13 cellular contexts compared by ENCODE assay signal in genomic region chr13:27257648-27258253, GRCh38. TPM values are rescaled to one million over a fixed set of nuclear protein-coding genes. Genes with fewer than 3 reads are reported as not detected.
DNase-seq lines count a peak whose midpoint lies in the region; ATAC-seq and TF ChIP-seq lines count a peak whose summit lies in the region.
"Had no signal": no experiment of that assay in that cellular context is flagged by ENCODE, and none has a peak within 500 bp of the region (broad histone marks: within the 10 kb centered on the region; RNA-seq: fewer than 3 reads in every experiment).

No MANE protein-coding gene starts in this region.

- CTCF ChIA-PET in activated CD8-positive, alpha-beta T cell treated with anti-CD3 and anti-CD28 coated beads for 36 hours (lab: Charles Lee) = interaction anchor here (1.7 to 5.9 kb wide), 2 partner anchors 10 to 14 kb away, joined by 7 to 30 read pairs; partner anchors contain the start of gene RASL11A
- CTCF ChIA-PET in activated CD8-positive, alpha-beta T cell treated with anti-CD3 and anti-CD28 coated beads, Interleukin-2, amount 10 ng/mL, durations not matched to agents 7 days and 5 days (lab: Charles Lee) = interaction anchor here (1.1 to 1.9 kb wide), 3 partner anchors 12 to 17 kb away, joined by 3 to 7 read pairs (median 4); partner anchors contain the start of gene RASL11A
- CTCF ChIA-PET in activated B cell treated with CpG ODN at 0.5 μM for 24 hours (lab: Charles Lee) = no interaction called here

- POLR2A ChIA-PET in activated CD8-positive, alpha-beta T cell treated with anti-CD3 and anti-CD28 coated beads for 36 hours (lab: Charles Lee) = interaction anchor here (0.5 to 8.3 kb wide), 9 partner anchors 9 to 314 kb away, joined by 3 to 93 read pairs (median 3); partner anchors contain the start of gene RASL11A
- POLR2A ChIA-PET in activated CD8-positive, alpha-beta T cell treated with anti-CD3 and anti-CD28 coated beads, Interleukin-2, amount 10 ng/mL, durations not matched to agents 7 days and 5 days (lab: Charles Lee) = interaction anchor here (0.9 to 1.1 kb wide), 2 partner anchors 87 to 1972 kb away, joined by 4 read pairs; no protein-coding TSS in a partner anchor
- POLR2A ChIA-PET in activated B cell treated with CpG ODN at 0.5 μM for 24 hours (lab: Charles Lee) = interaction anchor here (1.3 kb wide), 1 partner anchor 13 kb away, joined by 3 read pairs; the partner anchor contains the start of gene RASL11A
- POLR2A ChIA-PET in naive thymus-derived CD8-positive, alpha-beta T cell (lab: Charles Lee) = interaction anchor here (1.0 kb wide), 1 partner anchor 9 kb away, joined by 3 read pairs; no protein-coding TSS in a partner anchor

- H3K4me1 Mint-ChIP-seq in activated CD8-positive, alpha-beta T cell treated with anti-CD3 and anti-CD28 coated beads for 36 hours (ENCODE audit: low read depth) = peaks cover 77% of the 10 kb centered on the region
- H3K4me1 Mint-ChIP-seq in activated CD8-positive, alpha-beta T cell treated with anti-CD3 and anti-CD28 coated beads, Interleukin-2, amount 10 ng/mL, durations not matched to agents 7 days and 5 days (ENCODE audit: low read depth) = peaks cover 73% of the 10 kb centered on the region
- H3K4me1 Mint-ChIP-seq in HFFc6 (ENCODE audit: low read depth) = peaks cover 74% of the 10 kb centered on the region
- peaks cover 71% of the 10 kb centered on the region for H3K4me1 Mint-ChIP-seq in activated B cell treated with CpG ODN at 0.5 μM for 24 hours
- peaks cover 37 to 84% (median 72%) of the 10 kb centered on the region in 4 donors for H3K4me1 Mint-ChIP-seq in naive thymus-derived CD8-positive, alpha-beta T cell

- no peak for TF ChIP-seq EP300 in tibial nerve (IDR thresholded peaks at IDR 0.05)

- no peaks in the 10 kb centered on the region for H3K9me3 Mint-ChIP-seq in activated CD8-positive, alpha-beta T cell treated with anti-CD3 and anti-CD28 coated beads for 36 hours
- no peaks in the 10 kb centered on the region for H3K9me3 Mint-ChIP-seq in activated CD8-positive, alpha-beta T cell treated with anti-CD3 and anti-CD28 coated beads, Interleukin-2, amount 10 ng/mL, durations not matched to agents 7 days and 5 days (ENCODE audit: insufficient read depth)
- H3K9me3 Mint-ChIP-seq in HFFc6 = no peaks in the 10 kb centered on the region
- H3K9me3 Mint-ChIP-seq in activated B cell treated with CpG ODN at 0.5 μM for 24 hours = no peaks in the 10 kb centered on the region
- no peaks in the 10 kb centered on the region for H3K9me3 Mint-ChIP-seq in naive thymus-derived CD8-positive, alpha-beta T cell

- intact Hi-C loops in activated CD8-positive, alpha-beta T cell treated with anti-CD3 and anti-CD28 coated beads for 36 hours (cut with micrococcal nuclease) = loop anchor here (10.0 kb wide), 1 partner anchor 167 kb away; the partner anchor contains the start of gene GTF3A
- intact Hi-C loops in activated B cell treated with CpG ODN at 0.5 μM for 24 hours (cut with micrococcal nuclease) = loop anchor here (10.0 kb wide), 1 partner anchor 167 kb away; the partner anchor contains the start of gene GTF3A

- no peaks in the 10 kb centered on the region for H3K9me3 ChIP-seq in tibial nerve

- H3K4me3 ChIP-seq in tibial nerve = no peak overlapping the region

- no peak for DNase-seq in activated CD8-positive, alpha-beta T cell treated with anti-CD3 and anti-CD28 coated beads for 36 hours
- no peak for DNase-seq in activated CD8-positive, alpha-beta T cell treated with anti-CD3 and anti-CD28 coated beads, Interleukin-2, amount 10 ng/mL, durations not matched to agents 7 days and 5 days
- DNase-seq in HFFc6 (no peak), activated B cell treated with CpG ODN at 0.5 μM for 24 hours (no peak), tibial nerve (ENCODE audit: low spot score in 2 of 2) (no peak), SKM-1 treated with dmso at 0.1 percent for 144 hours (lab: John Stamatoyannopoulos, UW; ENCODE audit: unreplicated experiment) (no peak)
- DNase-seq in naive thymus-derived CD8-positive, alpha-beta T cell = no peak
- DNase-seq: hippocampal formation, left cardiac atrium, NCI-H2171 treated with DMSO at 0.1 percent for 48 hours, SW 1271, WERI-Rb-1 had no signal

- peaks cover 82% of the 10 kb centered on the region for H3K36me3 Mint-ChIP-seq in activated CD8-positive, alpha-beta T cell treated with anti-CD3 and anti-CD28 coated beads for 36 hours (ENCODE audit: low read depth)
- peaks cover 84% of the 10 kb centered on the region for H3K36me3 Mint-ChIP-seq in activated CD8-positive, alpha-beta T cell treated with anti-CD3 and anti-CD28 coated beads, Interleukin-2, amount 10 ng/mL, durations not matched to agents 7 days and 5 days (ENCODE audit: low read depth)
- H3K36me3 Mint-ChIP-seq in HFFc6 (ENCODE audit: low read depth) (peaks cover 53% of the 10 kb centered on the region), activated B cell treated with CpG ODN at 0.5 μM for 24 hours (ENCODE audit: low read depth) (peaks cover 78% of the 10 kb centered on the region)
- peaks cover 5 to 70% (median 28%) of the 10 kb centered on the region in 3 donors for H3K36me3 Mint-ChIP-seq in naive thymus-derived CD8-positive, alpha-beta T cell

- peaks cover 4 to 69% (median 20%) of the 10 kb centered on the region in 4 donors for H3K4me1 ChIP-seq in tibial nerve

- peak overlapping the region; percentile 81 for H3K27ac Mint-ChIP-seq in activated CD8-positive, alpha-beta T cell treated with anti-CD3 and anti-CD28 coated beads for 36 hours
- H3K27ac Mint-ChIP-seq in activated CD8-positive, alpha-beta T cell treated with anti-CD3 and anti-CD28 coated beads, Interleukin-2, amount 10 ng/mL, durations not matched to agents 7 days and 5 days = no peak overlapping the region
- peak overlapping the region; percentile 62 for H3K27ac Mint-ChIP-seq in HFFc6
- H3K27ac Mint-ChIP-seq in activated B cell treated with CpG ODN at 0.5 μM for 24 hours = peak overlapping the region; percentile 50
- peak overlapping the region in 7 of 10 donors; percentile 11 to 85 (median 40) for H3K27ac Mint-ChIP-seq in naive thymus-derived CD8-positive, alpha-beta T cell

- no peak overlapping the region for H3K27ac ChIP-seq in tibial nerve
- H3K27ac ChIP-seq: WERI-Rb-1 had no signal

- TF ChIP-seq CTCF in activated CD8-positive, alpha-beta T cell treated with anti-CD3 and anti-CD28 coated beads for 36 hours (IDR thresholded peaks at IDR 0.05) = no peak
- no peak for TF ChIP-seq CTCF in HFFc6 (IDR thresholded peaks at IDR 0.05)
- TF ChIP-seq CTCF in activated B cell treated with CpG ODN at 0.5 μM for 24 hours (IDR thresholded peaks at IDR 0.05) = no peak
- no peak for TF ChIP-seq CTCF in tibial nerve (IDR thresholded peaks at IDR 0.05)

- no peak overlapping the region for H3K4me3 Mint-ChIP-seq in activated CD8-positive, alpha-beta T cell treated with anti-CD3 and anti-CD28 coated beads for 36 hours
- no peak overlapping the region for H3K4me3 Mint-ChIP-seq in activated CD8-positive, alpha-beta T cell treated with anti-CD3 and anti-CD28 coated beads, Interleukin-2, amount 10 ng/mL, durations not matched to agents 7 days and 5 days
- H3K4me3 Mint-ChIP-seq in HFFc6 = peak overlapping the region; percentile 11; the same call in 1 of the 2 replicates
- H3K4me3 Mint-ChIP-seq in activated B cell treated with CpG ODN at 0.5 μM for 24 hours = no peak overlapping the region
- no peak overlapping the region for H3K4me3 Mint-ChIP-seq in naive thymus-derived CD8-positive, alpha-beta T cell

- ATAC-seq in activated CD8-positive, alpha-beta T cell treated with anti-CD3 and anti-CD28 coated beads for 36 hours = peak; percentile 10
- no peak for ATAC-seq in activated CD8-positive, alpha-beta T cell treated with anti-CD3 and anti-CD28 coated beads, Interleukin-2, amount 10 ng/mL, durations not matched to agents 7 days and 5 days
- ATAC-seq in activated B cell treated with CpG ODN at 0.5 μM for 24 hours (ENCODE audit: low read depth) (no peak), HG03432 (IDR thresholded peaks at IDR 0.05; ENCODE audit: unreplicated experiment) (no peak)
- ATAC-seq in naive thymus-derived CD8-positive, alpha-beta T cell = no peak
- ATAC-seq: left cardiac atrium had no signal

- peaks cover 0 to 76% (median 5%) of the 10 kb centered on the region in 3 donors for H3K36me3 ChIP-seq in tibial nerve

- no peaks in the 10 kb centered on the region for H3K27me3 ChIP-seq in tibial nerve

- TF ChIP-seq POLR2A in tibial nerve (IDR thresholded peaks at IDR 0.05) = no peak

- no peaks in the 10 kb centered on the region for H3K27me3 Mint-ChIP-seq in activated CD8-positive, alpha-beta T cell treated with anti-CD3 and anti-CD28 coated beads for 36 hours
- H3K27me3 Mint-ChIP-seq in activated CD8-positive, alpha-beta T cell treated with anti-CD3 and anti-CD28 coated beads, Interleukin-2, amount 10 ng/mL, durations not matched to agents 7 days and 5 days (ENCODE audit: low read depth) = no peaks in the 10 kb centered on the region
- H3K27me3 Mint-ChIP-seq in HFFc6 (ENCODE audit: insufficient read depth) = peaks cover 2% of the 10 kb centered on the region; the same call in 1 of the 2 replicates
- no peaks in the 10 kb centered on the region for H3K27me3 Mint-ChIP-seq in activated B cell treated with CpG ODN at 0.5 μM for 24 hours
- no peaks in the 10 kb centered on the region for H3K27me3 Mint-ChIP-seq in naive thymus-derived CD8-positive, alpha-beta T cell

- WGBS in tibial nerve, 2 donors = 84 to 86% methylated on average over 11 of the region's 11 CpGs

RNA-seq across cellular contexts. Expression of gene RPL21, which starts 6.4 kb away (rescaled TPM):
- 1,000 to 10,000 TPM; 1,401 to 1,445 TPM for total RNA-seq in activated CD8-positive, alpha-beta T cell treated with anti-CD3 and anti-CD28 coated beads for 36 hours
- 100 to 1,000 TPM; 784 to 807 TPM for total RNA-seq in activated CD8-positive, alpha-beta T cell treated with anti-CD3 and anti-CD28 coated beads, Interleukin-2, amount 10 ng/mL, durations not matched to agents 7 days and 5 days
- 1,000 to 10,000 TPM in 1 of 6 experiments, 100 to 1,000 TPM in 5; 752 to 1,001 (median 859) TPM for total RNA-seq in HFFc6 (2021; fragmentation: NEBNext Ultra II Directional; extraction: Animal tissue kit (Norgen Biotek cat#: 25700))
- total RNA-seq in activated B cell treated with CpG ODN at 0.5 μM for 24 hours (1,996 and 2,528 TPM in 2 replicates), tibial nerve (100 to 1,000 TPM; 500 to 959 (median 698) TPM)
- 1,000 to 10,000 TPM; 2,102 to 2,162 TPM for total RNA-seq in naive thymus-derived CD8-positive, alpha-beta T cell
- polyA plus RNA-seq in naive thymus-derived CD8-positive, alpha-beta T cell = 1,000 to 10,000 TPM; 7,933 to 9,149 (median 9,080) TPM

RNA-seq across cellular contexts. Expression of gene RASL11A, which starts 12.9 kb away (rescaled TPM):
- 1 to 10 TPM; 2.7 to 3.1 TPM for total RNA-seq in activated CD8-positive, alpha-beta T cell treated with anti-CD3 and anti-CD28 coated beads for 36 hours
- total RNA-seq in activated CD8-positive, alpha-beta T cell treated with anti-CD3 and anti-CD28 coated beads, Interleukin-2, amount 10 ng/mL, durations not matched to agents 7 days and 5 days = under 1 TPM; 0.52 to 0.92 TPM
- 1 to 10 TPM; 3.3 to 9.6 (median 7.3) TPM for total RNA-seq in HFFc6 (2021; fragmentation: NEBNext Ultra II Directional; extraction: Animal tissue kit (Norgen Biotek cat#: 25700))
- total RNA-seq in activated B cell treated with CpG ODN at 0.5 μM for 24 hours (1.4 and 2.0 TPM in 2 replicates), tibial nerve (10 to 100 TPM; 16.5 to 45.0 (median 29.0) TPM)
- 1 to 10 TPM; 2.9 TPM for total RNA-seq in naive thymus-derived CD8-positive, alpha-beta T cell
- 1 to 10 TPM in 2 of 3 donors, under 1 TPM in 1; 0.20 to 3.3 (median 1.7) TPM for polyA plus RNA-seq in naive thymus-derived CD8-positive, alpha-beta T cell
